9 cellular contexts compared by ENCODE assay signal in the genomic region with DNA sequence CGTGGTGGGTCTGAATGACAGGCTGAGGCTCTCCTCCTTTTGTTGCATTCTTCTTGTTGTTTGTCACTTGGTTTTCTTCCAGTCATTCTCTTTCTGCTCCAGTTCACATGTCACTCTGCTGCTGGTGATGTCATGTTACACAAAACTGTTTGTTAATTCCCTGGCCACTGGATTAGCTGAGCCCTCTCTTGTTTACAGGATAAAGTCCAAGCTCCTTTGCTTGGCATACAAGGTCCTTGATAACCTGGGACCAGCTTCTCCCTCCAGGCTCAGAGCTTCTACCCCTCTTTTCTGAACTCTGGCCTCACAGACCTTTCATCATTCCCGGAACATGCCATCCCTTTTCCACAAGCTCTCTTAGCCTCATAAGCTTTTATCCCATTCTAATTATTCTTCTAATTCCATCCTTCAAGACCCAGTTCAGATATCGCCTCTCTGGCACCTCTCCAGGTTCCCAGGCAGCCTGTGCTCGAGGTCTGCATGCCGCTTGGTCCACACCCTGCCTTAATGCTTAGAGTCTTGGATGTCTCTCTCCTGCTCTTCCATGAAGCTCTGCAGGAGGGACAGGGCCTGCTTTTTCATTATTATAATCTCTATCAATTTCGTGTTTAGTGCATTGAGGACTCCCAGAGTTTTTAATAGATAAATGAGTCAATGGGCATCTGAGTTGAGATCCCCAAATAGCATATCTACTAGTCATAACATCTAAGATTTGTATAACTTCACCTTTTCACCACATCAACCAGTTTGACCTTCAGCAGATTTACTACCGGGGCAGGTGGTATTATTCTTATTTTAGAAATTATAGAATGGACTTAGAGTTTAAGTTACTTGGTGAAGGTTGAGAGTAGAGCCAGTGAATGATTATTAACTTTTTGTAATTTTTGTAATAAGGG.
DNase-seq lines count a peak whose midpoint lies in the region; ATAC-seq and TF ChIP-seq lines count a peak whose summit lies in the region.
"Had no signal": no experiment of that assay in that cellular context is flagged by ENCODE, and none has a peak within 500 bp of the region (broad histone marks: within the 10 kb centered on the region; RNA-seq: fewer than 3 reads in every experiment).

No MANE protein-coding gene starts in this region.

- no peak overlapping the region for H3K4me3 ChIP-seq in adipocyte (ENCODE audit: low read length)
- H3K4me3 ChIP-seq in transverse colon, result no peak overlapping the region

- no peak overlapping the region for H3K9ac ChIP-seq in adipocyte (ENCODE audit: low read length)

- no peak for TF ChIP-seq CTCF in transverse colon (IDR thresholded peaks at IDR 0.05)

- peak overlapping the region; percentile 19 to 48 (median 25) for H3K27ac ChIP-seq in transverse colon

- ATAC-seq in Right ventricle myocardium inferior, result peak; percentile 82

- WGBS in transverse colon (ENCODE audit: low coverage in 1 of 2), 2 donors, result 49 to 57% methylated on average over 6 to 7 of the region's 7 CpGs

- no peaks in the 10 kb centered on the region for H3K9me3 ChIP-seq in adipocyte (ENCODE audit: control insufficient read depth, low read length)
- H3K9me3 ChIP-seq in transverse colon, result no peaks in the 10 kb centered on the region

- no peak for DNase-seq in Right ventricle myocardium inferior (ENCODE audit: missing footprints)
- no peak for DNase-seq in cardiac septum (ENCODE audit: low spot score)
- peak; percentile 49 for DNase-seq in adipocyte (ENCODE audit: low read depth)
- DNase-seq in kidney tubule cell (ENCODE audit: low spot score), result peak; percentile 76
- DNase-seq in transverse colon, result no peak
- no peak for DNase-seq in activated effector memory CD4-positive, alpha-beta T cell treated with anti-CD3 and anti-CD28 coated beads, Interleukin-2, amount 50 U/mL, for 16 hours
- DNase-seq in HuH-7.5 (ENCODE audit: low spot score), result no peak
- DNase-seq in NOMO-1 treated with dmso at 0.1 percent for 144 hours (lab: John Stamatoyannopoulos, UW; ENCODE audit: unreplicated experiment), result no peak
- DNase-seq: effector CD4-positive, alpha-beta T cell had no signal

- H3K4me1 ChIP-seq in adipocyte (ENCODE audit: control insufficient read depth, insufficient read depth, low read length), result peaks cover 7% of the 10 kb centered on the region
- H3K4me1 ChIP-seq in transverse colon, result peaks cover 7 to 10% (median 9%) of the 10 kb centered on the region in 4 donors

- H3K36me3 ChIP-seq in adipocyte (ENCODE audit: control insufficient read depth, insufficient read depth, low read length, severe bottlenecking) (no peaks in the 10 kb centered on the region), transverse colon (peaks cover 0 to 4% (median 0%) of the 10 kb centered on the region in 4 donors)

- H3K27me3 ChIP-seq in adipocyte (replicated peaks; ENCODE audit: control insufficient read depth, insufficient read depth, low read length) (no peaks in the 10 kb centered on the region), transverse colon (no peaks in the 10 kb centered on the region)

- intact Hi-C loops in Right ventricle myocardium inferior (cut with DNase I), result no loop called here
- intact Hi-C loops in cardiac septum (cut with DNase I), result no loop called here
- intact Hi-C loops in transverse colon (cut with DNase I; ENCODE audit: low total_unique reads), result no loop called here

- no peak for TF ChIP-seq POLR2A in transverse colon (IDR thresholded peaks at IDR 0.05)

- in situ Hi-C loops in transverse colon (cut with MboI; ENCODE audit: low pct_ligation_motif_present in 1 of 4, low pct_unique_long_range_greater_than_20kb in 1 of 4, low sequenced_read_pairs in 3 of 4), result no loop called here

- TF ChIP-seq EP300 in transverse colon (IDR thresholded peaks at IDR 0.05; ENCODE audit: low read depth), result no peak

Comparison
In these comparisons a context has a peak if more than half of its experiments do, and no peak if none do; other contexts are left out.
1. DNase-seq: peak in adipocyte (single experiment) and kidney tubule cell (single experiment); none in Right ventricle myocardium inferior (single experiment), cardiac septum (single experiment), transverse colon (single experiment), activated effector memory CD4-positive, alpha-beta T cell treated with anti-CD3 and anti-CD28 coated beads, Interleukin-2, amount 50 U/mL, for 16 hours (single experiment), HuH-7.5 (single experiment) and NOMO-1 treated with dmso at 0.1 percent for 144 hours (single experiment).